In the genomic region with DNA sequence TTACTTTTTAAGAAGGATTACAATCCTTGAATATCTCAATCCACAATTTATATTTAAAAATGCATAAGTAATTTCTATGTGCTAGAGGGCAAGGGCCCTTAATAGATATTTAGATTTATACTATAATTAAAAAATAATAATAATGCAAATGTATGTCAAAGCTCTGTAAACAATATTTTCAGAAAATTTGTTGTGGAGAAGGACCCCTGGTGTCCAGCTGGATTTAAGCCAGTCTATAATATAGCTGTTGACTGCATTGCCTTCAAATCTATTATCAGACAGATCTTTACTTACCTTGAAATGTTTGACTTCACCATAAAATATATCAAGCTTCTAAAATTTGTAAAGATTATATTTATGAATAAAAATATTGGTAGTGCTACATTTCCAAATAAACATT, we compare ENCODE assay signal across 1 cellular context.
TF ChIP-seq lines count a peak whose summit lies in the region.

No MANE protein-coding gene starts in this region.

TF ChIP-seq in GM12878, 131 proteins besides CTCF, POLR2A, EP300 and RAD21 (continued from another document):
- TF ChIP-seq CEBPZ (IDR thresholded peaks at IDR 0.05; ENCODE audit: low read depth, low read length) (no peak), MTA3 (IDR thresholded peaks at IDR 0.05; ENCODE audit: borderline replicate concordance, low read length) (no peak)
